1 cellular context compared by ENCODE assay signal in genomic region chr17:27805520-27806146, GRCh38.
TF ChIP-seq lines count a peak whose summit lies in the region.

No MANE protein-coding gene starts in this region.

TF ChIP-seq in K562, 482 proteins besides CTCF, POLR2A, EP300 and RAD21 (continued from another document):
- TF ChIP-seq E4F1 (CRISPR knock-in tag; IDR thresholded peaks at IDR 0.05; ENCODE audit: borderline replicate concordance) = no peak
- TF ChIP-seq TOE1 (IDR thresholded peaks at IDR 0.05; ENCODE audit: borderline replicate concordance) = 0 out of 2 replicates have a peak, but pooled peaks have one; percentile 21
- no peak for TF ChIP-seq TOE1 (CRISPR knock-in tag; IDR thresholded peaks at IDR 0.05; ENCODE audit: borderline replicate concordance, low read depth)
- TF ChIP-seq ATF3 (IDR thresholded peaks at IDR 0.05) = peak; percentile 29; the same call in 1 of the 2 replicates
- TF ChIP-seq ATF3 (CRISPR knock-in tag; conservative IDR thresholded peaks at IDR 0.05) = no peak
- TF ChIP-seq SPI1 (IDR thresholded peaks at IDR 0.05; ENCODE audit: borderline replicate concordance, low read depth, low read length) = peak; percentile 88
- peak; percentile 73; the same call in 1 of the 2 replicates for TF ChIP-seq XRCC5 (IDR thresholded peaks at IDR 0.05; ENCODE audit: low read depth, low read length)
- no peak for TF ChIP-seq MEF2A (IDR thresholded peaks at IDR 0.05; ENCODE audit: control insufficient read depth, low read depth, low read length)
- no peak for TF ChIP-seq CBX1 (IDR thresholded peaks at IDR 0.05; ENCODE audit: low read depth)
- no peak for TF ChIP-seq RREB1 (CRISPR knock-in tag; IDR thresholded peaks at IDR 0.05)
- no peak for TF ChIP-seq TCFL5 (CRISPR knock-in tag; conservative IDR thresholded peaks at IDR 0.05)
- peak; percentile 33; the same call in 1 of the 2 replicates for TF ChIP-seq CREM (IDR thresholded peaks at IDR 0.05; ENCODE audit: low read depth)
- TF ChIP-seq TCF7L2 (IDR thresholded peaks at IDR 0.05; ENCODE audit: low read depth, low read length) = no peak
- TF ChIP-seq TEAD2 (tag; IDR thresholded peaks at IDR 0.05) = peak; percentile 51; the same call in 1 of the 2 replicates
- TF ChIP-seq ATF7 (IDR thresholded peaks at IDR 0.05) = peak; percentile 21; the same call in 1 of the 2 replicates
- TF ChIP-seq RNF2 (IDR thresholded peaks at IDR 0.05) = no peak
- no peak for TF ChIP-seq ZBTB12 (CRISPR knock-in tag; IDR thresholded peaks at IDR 0.05)
- no peak for TF ChIP-seq FOXJ3 (CRISPR knock-in tag; IDR thresholded peaks at IDR 0.05)
- peak; percentile 87 for TF ChIP-seq SMC3 (conservative IDR thresholded peaks at IDR 0.05; ENCODE audit: insufficient read depth, low read depth, low read length)
- no peak for TF ChIP-seq MLLT1 (IDR thresholded peaks at IDR 0.05)
- no peak for TF ChIP-seq ZC3H8 (IDR thresholded peaks at IDR 0.05)
- TF ChIP-seq ZFP91 (CRISPR knock-in tag; IDR thresholded peaks at IDR 0.05) = no peak
- 0 out of 4 replicates have a peak, but pooled peaks of 1 of the 2 experiments have one; percentile 19 for TF ChIP-seq MNT (conservative IDR thresholded peaks at IDR 0.05)
- peak; percentile 59; the same call in 1 of the 2 replicates for TF ChIP-seq CC2D1A (IDR thresholded peaks at IDR 0.05)
- TF ChIP-seq BMI1 (IDR thresholded peaks at IDR 0.05; ENCODE audit: low read length) = no peak
- peak; percentile 42; the same call in 1 of the 2 replicates for TF ChIP-seq RB1 (IDR thresholded peaks at IDR 0.05; ENCODE audit: low read depth)
- TF ChIP-seq ATF1 (CRISPR knock-in tag; IDR thresholded peaks at IDR 0.05) = no peak
- TF ChIP-seq ATF1 (tag; IDR thresholded peaks at IDR 0.05) = peak; percentile 48; the same call in 1 of the 2 replicates
- TF ChIP-seq ZNF175 (CRISPR knock-in tag; IDR thresholded peaks at IDR 0.05; ENCODE audit: low read depth) = no peak
- TF ChIP-seq STAG1 (CRISPR knock-in tag; IDR thresholded peaks at IDR 0.05; ENCODE audit: borderline replicate concordance) = peak; percentile 80
- TF ChIP-seq TEAD1 (CRISPR knock-in tag; IDR thresholded peaks at IDR 0.05) = peak in 1 of 2 experiments; percentile 92; a peak in 2 of 4 replicates
- peak; percentile 63; the same call in 1 of the 2 replicates for TF ChIP-seq TEAD4 (IDR thresholded peaks at IDR 0.05; ENCODE audit: low read length)
- TF ChIP-seq TEAD4 (CRISPR knock-in tag; IDR thresholded peaks at IDR 0.05; ENCODE audit: borderline replicate concordance) = no peak
- TF ChIP-seq BCOR (IDR thresholded peaks at IDR 0.05) = no peak
- TF ChIP-seq SUPT5H (IDR thresholded peaks at IDR 0.05) = no peak
- TF ChIP-seq MED1 (CRISPR knock-in tag; IDR thresholded peaks at IDR 0.05; ENCODE audit: borderline replicate concordance) = no peak
- TF ChIP-seq UBTF (IDR thresholded peaks at IDR 0.05; ENCODE audit: borderline replicate concordance in 1 of 2, low read depth in 2 of 2, low read length in 2 of 2) = 0 out of 4 replicates have a peak, but pooled peaks of 1 of the 2 experiments have one; percentile 0
- TF ChIP-seq DEAF1 (CRISPR knock-in tag; IDR thresholded peaks at IDR 0.05) = 0 out of 2 replicates have a peak, but pooled peaks have one; percentile 51
- peak; percentile 39; the same call in 1 of the 2 replicates for TF ChIP-seq CTBP1 (IDR thresholded peaks at IDR 0.05; ENCODE audit: borderline replicate concordance)
- TF ChIP-seq ZBTB26 (CRISPR knock-in tag; IDR thresholded peaks at IDR 0.05) = no peak
